In the genomic region with DNA sequence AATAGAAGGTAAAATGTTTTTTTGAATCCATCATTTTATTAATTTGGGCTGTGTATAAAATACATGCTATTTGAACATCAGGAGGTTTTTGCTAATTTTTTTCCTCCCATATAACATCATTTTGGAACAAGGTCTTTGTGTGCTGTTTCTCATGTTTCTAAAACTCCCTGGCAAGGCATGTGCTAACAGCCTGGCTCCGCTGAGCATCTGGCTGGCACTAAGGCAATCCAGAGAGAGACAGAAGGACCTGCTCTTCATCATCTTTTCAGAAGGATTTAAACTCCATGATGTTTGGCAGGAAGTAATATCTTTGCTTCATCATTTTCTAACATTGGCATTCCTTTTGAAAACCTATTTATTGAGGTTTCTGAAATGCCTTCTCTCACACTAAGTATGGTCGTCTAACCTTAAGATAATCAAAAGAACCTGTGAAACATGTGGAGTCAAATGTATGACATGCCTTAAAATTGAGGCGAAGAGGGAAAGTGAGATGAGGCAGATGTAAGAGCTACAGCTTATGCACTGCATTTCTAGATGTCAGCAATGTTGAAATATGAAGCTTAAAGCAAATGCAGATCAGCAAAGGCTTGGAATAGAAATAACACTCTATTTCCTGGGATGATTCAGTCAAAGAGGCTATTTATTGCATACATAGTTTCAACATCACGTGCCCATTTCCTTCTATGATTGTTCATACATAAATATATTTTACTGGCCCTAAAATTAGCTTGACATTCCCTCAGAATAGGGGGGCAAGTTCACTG, we compare ENCODE assay signal across 1 cellular context.
TF ChIP-seq lines count a peak whose summit lies in the region.

No MANE protein-coding gene starts in this region.

TF ChIP-seq in SK-N-SH treated with all-trans-retinoic acid at 6 μM for 48 hours, 23 proteins besides CTCF, POLR2A, EP300 and RAD21 (continued from another document):
- TF ChIP-seq, protein P1, sequence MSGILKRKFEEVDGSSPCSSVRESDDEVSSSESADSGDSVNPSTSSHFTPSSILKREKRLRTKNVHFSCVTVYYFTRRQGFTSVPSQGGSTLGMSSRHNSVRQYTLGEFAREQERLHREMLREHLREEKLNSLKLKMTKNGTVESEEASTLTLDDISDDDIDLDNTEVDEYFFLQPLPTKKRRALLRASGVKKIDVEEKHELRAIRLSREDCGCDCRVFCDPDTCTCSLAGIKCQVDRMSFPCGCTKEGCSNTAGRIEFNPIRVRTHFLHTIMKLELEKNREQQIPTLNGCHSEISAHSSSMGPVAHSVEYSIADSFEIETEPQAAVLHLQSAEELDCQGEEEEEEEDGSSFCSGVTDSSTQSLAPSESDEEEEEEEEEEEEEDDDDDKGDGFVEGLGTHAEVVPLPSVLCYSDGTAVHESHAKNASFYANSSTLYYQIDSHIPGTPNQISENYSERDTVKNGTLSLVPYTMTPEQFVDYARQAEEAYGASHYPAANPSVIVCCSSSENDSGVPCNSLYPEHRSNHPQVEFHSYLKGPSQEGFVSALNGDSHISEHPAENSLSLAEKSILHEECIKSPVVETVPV (CRISPR knock-in tag; IDR thresholded peaks at IDR 0.05), result no peak
- TF ChIP-seq SNAI2 (CRISPR knock-in tag; IDR thresholded peaks at IDR 0.05) (no peak), ZNF8 (CRISPR knock-in tag; IDR thresholded peaks at IDR 0.05) (no peak), ZFP30 (CRISPR knock-in tag; IDR thresholded peaks at IDR 0.05) (no peak), ESRRG (CRISPR knock-in tag; IDR thresholded peaks at IDR 0.05) (no peak)
- TF ChIP-seq, protein P2, sequence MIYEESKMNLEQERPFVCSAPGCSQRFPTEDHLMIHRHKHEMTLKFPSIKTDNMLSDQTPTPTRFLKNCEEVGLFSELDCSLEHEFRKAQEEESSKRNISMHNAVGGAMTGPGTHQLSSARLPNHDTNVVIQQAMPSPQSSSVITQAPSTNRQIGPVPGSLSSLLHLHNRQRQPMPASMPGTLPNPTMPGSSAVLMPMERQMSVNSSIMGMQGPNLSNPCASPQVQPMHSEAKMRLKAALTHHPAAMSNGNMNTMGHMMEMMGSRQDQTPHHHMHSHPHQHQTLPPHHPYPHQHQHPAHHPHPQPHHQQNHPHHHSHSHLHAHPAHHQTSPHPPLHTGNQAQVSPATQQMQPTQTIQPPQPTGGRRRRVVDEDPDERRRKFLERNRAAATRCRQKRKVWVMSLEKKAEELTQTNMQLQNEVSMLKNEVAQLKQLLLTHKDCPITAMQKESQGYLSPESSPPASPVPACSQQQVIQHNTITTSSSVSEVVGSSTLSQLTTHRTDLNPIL (CRISPR knock-in tag; IDR thresholded peaks at IDR 0.05; ENCODE audit: low read depth), result no peak
